20 cellular contexts compared by ENCODE assay signal in genomic region chr6:80543151-80543550, GRCh38.
DNase-seq lines count a peak whose midpoint lies in the region; ATAC-seq and TF ChIP-seq lines count a peak whose summit lies in the region.
"Had no signal": no experiment of that assay in that cellular context is flagged by ENCODE, and none has a peak within 500 bp of the region (broad histone marks: within the 10 kb centered on the region; RNA-seq: fewer than 3 reads in every experiment).

No MANE protein-coding gene starts in this region.

- H3K27me3 ChIP-seq in ACC112 (ENCODE audit: insufficient read depth, low read length) (no peaks in the 10 kb centered on the region), IMR-90 (ENCODE audit: control insufficient read depth, insufficient read depth, low read length) (no peaks in the 10 kb centered on the region), right atrium auricular region (no peaks in the 10 kb centered on the region)

- peak overlapping the region; percentile 53; the same call in 2 of the 3 replicates for H2BK15ac ChIP-seq in IMR-90 (ENCODE audit: low read depth, low read length)

- intact Hi-C loops in IMR-90 (cut with micrococcal nuclease) = loop anchor here (10.0 kb wide), 1 partner anchor 208 kb away; no protein-coding TSS in a partner anchor

- DNase-seq in IMR-90 = no peak
- no peak for DNase-seq in epithelial cell of prostate (ENCODE audit: low read depth, low spot score)
- peak; percentile 87 for DNase-seq in pons (ENCODE audit: low spot score)
- no peak for DNase-seq in mucosa of gallbladder (ENCODE audit: low spot score)
- DNase-seq in KBM-7 = no peak
- no peak for DNase-seq in right atrium auricular region (ENCODE audit: low spot score)
- DNase-seq: DMS79, KG1, NCI-H1092 treated with DMSO at 0.1 percent for 48 hours, NCI-H1436 treated with DMSO at 0.1 percent for 48 hours, NCI-H1930, NCI-H2227 treated with DMSO at 0.1 percent for 48 hours, NCI-H510A, SIG-M5 had no signal

- dilution Hi-C loops in IMR-90 (cut with HindIII; ENCODE audit: low sequenced_read_pairs, unreplicated experiment) = no loop called here

- no peak overlapping the region for H4K91ac ChIP-seq in IMR-90 (ENCODE audit: insufficient read depth, low read depth, low read length)

- H2BK20ac ChIP-seq in IMR-90 (ENCODE audit: low read depth, low read length) = peak overlapping the region; percentile 96; the same call in 1 of the 2 replicates

- H4K8ac ChIP-seq in IMR-90 (ENCODE audit: low read depth in 2 of 2, low read length in 2 of 2) = peak overlapping the region in 1 of 2 experiments; percentile 71; a peak in 2 of 4 replicates

- TF ChIP-seq POLR2A in IMR-90 (IDR thresholded peaks at IDR 0.05; ENCODE audit: low read depth, low read length) = no peak

- no peak for TF ChIP-seq RAD21 in IMR-90 (IDR thresholded peaks at IDR 0.05; ENCODE audit: low read length)

- H3K4me1 ChIP-seq in ACC112 (ENCODE audit: control insufficient read depth, insufficient read depth, low read length, unreplicated experiment) (peaks cover 69% of the 10 kb centered on the region), IMR-90 (ENCODE audit: control insufficient read depth, insufficient read depth, low read length) (peaks cover 19% of the 10 kb centered on the region), right atrium auricular region (no peaks in the 10 kb centered on the region)
- H3K4me1 ChIP-seq: HAP-1 had no signal

- H3K56ac ChIP-seq in IMR-90 (ENCODE audit: extremely low read depth, insufficient read depth, low read length) = no peak overlapping the region

- BruUV-seq in IMR-90 (replicated peaks; lab: Mats Ljungman, UMichigan) = no TSS peak

- H4K20me1 ChIP-seq in IMR-90 (ENCODE audit: insufficient read depth, low read length) = no peaks in the 10 kb centered on the region

- TF ChIP-seq CTCF in IMR-90 (conservative IDR thresholded peaks at IDR 0.05; ENCODE audit: low read depth, low read length) (no peak), right atrium auricular region (IDR thresholded peaks at IDR 0.05) (no peak)

- in situ Hi-C loops in IMR-90 (cut with MboI; ENCODE audit: low sequenced_read_pairs) = no loop called here
- in situ Hi-C loops in KBM-7 (cut with MboI; ENCODE audit: low pct_unique_long_range_greater_than_20kb, low sequenced_read_pairs) = no loop called here

- peak overlapping the region; percentile 49; the same call in 1 of the 2 replicates for H3K4ac ChIP-seq in IMR-90 (ENCODE audit: low read depth, low read length)

- H2AK5ac ChIP-seq in IMR-90 (ENCODE audit: low read depth, low read length) = no peak overlapping the region; the same call in 1 of the 2 replicates

- POLR2A ChIA-PET in IMR-90 (lab: Charles Lee; ENCODE audit: unreplicated experiment) = no interaction called here

- H3K36me3 ChIP-seq in ACC112 (ENCODE audit: insufficient read depth, low read length) (no peaks in the 10 kb centered on the region), IMR-90 (ENCODE audit: control insufficient read depth, insufficient read depth, low read length) (no peaks in the 10 kb centered on the region), right atrium auricular region (no peaks in the 10 kb centered on the region)
- H3K36me3 ChIP-seq: HAP-1 had no signal

- H2AFZ ChIP-seq in ACC112 (ENCODE audit: low read length, unreplicated experiment) (peak overlapping the region; percentile 4), IMR-90 (replicated peaks; ENCODE audit: low read length, poor library complexity) (no peak overlapping the region)

- no CpG with 5 or more reads among the region's 1 CpG for WGBS in IMR-90 (ENCODE audit: extremely low coverage in 2 of 2, insufficient read length in 1 of 2), 2 experiments

- H2BK120ac ChIP-seq in IMR-90 (ENCODE audit: low read depth, low read length) = peak overlapping the region; percentile 99

- H3K27ac ChIP-seq in ACC112 (ENCODE audit: low read depth, low read length) (peak overlapping the region; percentile 64), IMR-90 (ENCODE audit: insufficient read depth, low read length) (no peak overlapping the region), epithelial cell of prostate (peak overlapping the region; percentile 96), right atrium auricular region (no peak overlapping the region)
- H3K27ac ChIP-seq: C4-2B, HL-60, RWPE1 had no signal

- H3K4me3 ChIP-seq in ACC112 (ENCODE audit: low read depth, low read length) = no peak overlapping the region
- H3K4me3 ChIP-seq in IMR-90 (ENCODE audit: insufficient read depth, low read depth, low read length) = no peak overlapping the region
- no peak overlapping the region for H3K4me3 ChIP-seq in right atrium auricular region
- H3K4me3 ChIP-seq: HAP-1 had no signal

- H3K9me1 ChIP-seq in IMR-90 (ENCODE audit: insufficient read depth, low read length) = peaks cover 10% of the 10 kb centered on the region; the same call in 1 of the 2 replicates

- H3K9ac ChIP-seq in IMR-90 (ENCODE audit: low read depth, low read length) = no peak overlapping the region

- H3K9me3 ChIP-seq in IMR-90 (ENCODE audit: control insufficient read depth, insufficient read depth, low read length) (no peaks in the 10 kb centered on the region), right atrium auricular region (no peaks in the 10 kb centered on the region)
- H3K9me3 ChIP-seq: HAP-1 had no signal

- peak overlapping the region; percentile 99 for H2BK5ac ChIP-seq in IMR-90 (ENCODE audit: low read depth, low read length, poor library complexity, severe bottlenecking)

- peak overlapping the region; percentile 73; the same call in 1 of the 2 replicates for H4K5ac ChIP-seq in IMR-90 (ENCODE audit: low read depth, low read length)

- no peaks in the 10 kb centered on the region for H3K79me2 ChIP-seq in ACC112 (ENCODE audit: control insufficient read depth, insufficient read depth, low read length, unreplicated experiment)

- peak overlapping the region; percentile 32; the same call in 1 of the 2 replicates for H3K23ac ChIP-seq in IMR-90 (ENCODE audit: low read depth, low read length)

- no peak for ATAC-seq in IMR-90 (ENCODE audit: low read depth)
- ATAC-seq in HG03565 (IDR thresholded peaks at IDR 0.05; ENCODE audit: unreplicated experiment) = no peak

- peak overlapping the region; percentile 34 for H3K14ac ChIP-seq in IMR-90 (replicated peaks; ENCODE audit: low read depth, low read length)

- no peak overlapping the region for H2AK9ac ChIP-seq in IMR-90 (replicated peaks; ENCODE audit: low read depth, low read length, poor library complexity)

- no peak overlapping the region for H3K4me2 ChIP-seq in IMR-90 (ENCODE audit: low read depth, low read length)

- CTCF ChIA-PET in IMR-90 (lab: Yijun Ruan, JAX) = no interaction called here

- peak overlapping the region; percentile 97; the same call in 1 of the 2 replicates for H3K18ac ChIP-seq in IMR-90 (ENCODE audit: low read depth, low read length)

- H3K79me1 ChIP-seq in IMR-90 (ENCODE audit: low read depth in 1 of 2, low read length in 2 of 2) = 0 out of 4 replicates have a peak, but pooled peaks cover 0 to 4% of the 10 kb centered on the region in 2 experiments

TF ChIP-seq in IMR-90, 13 proteins besides CTCF, POLR2A, EP300 and RAD21:
- no peak for TF ChIP-seq NFE2L2 (IDR thresholded peaks at IDR 0.05; ENCODE audit: low read depth, low read length)
- no peak for TF ChIP-seq RFX5 (IDR thresholded peaks at IDR 0.05; ENCODE audit: low read depth, low read length)
- no peak for TF ChIP-seq SMC3 (IDR thresholded peaks at IDR 0.05; ENCODE audit: low read depth, low read length)
- TF ChIP-seq BHLHE40 (IDR thresholded peaks at IDR 0.05; ENCODE audit: low read depth, low read length) = no peak
- TF ChIP-seq MAFK (IDR thresholded peaks at IDR 0.05; ENCODE audit: low read depth, low read length) = no peak
- TF ChIP-seq MXI1 (IDR thresholded peaks at IDR 0.05; ENCODE audit: borderline replicate concordance, low read depth, low read length) = no peak
- TF ChIP-seq FOS (IDR thresholded peaks at IDR 0.05; ENCODE audit: low read depth, low read length) = no peak
- TF ChIP-seq ELK1 (IDR thresholded peaks at IDR 0.05; ENCODE audit: borderline replicate concordance, low read depth, low read length) = no peak
- TF ChIP-seq RCOR1 (IDR thresholded peaks at IDR 0.05; ENCODE audit: insufficient replicate concordance, low read length) = no peak
- TF ChIP-seq CEBPB (IDR thresholded peaks at IDR 0.05; ENCODE audit: low read depth, low read length) = no peak
- TF ChIP-seq CHD1 (IDR thresholded peaks at IDR 0.05; ENCODE audit: low read depth, low read length) = no peak
- no peak for TF ChIP-seq USF2 (IDR thresholded peaks at IDR 0.05; ENCODE audit: low read depth, low read length)
- TF ChIP-seq MAZ (IDR thresholded peaks at IDR 0.05; ENCODE audit: borderline replicate concordance, low read depth, low read length) = no peak

Comparison
In these comparisons a context has a peak if more than half of its experiments do, and no peak if none do; other contexts are left out.
1. H3K27ac ChIP-seq: peak in ACC112 (single experiment) and epithelial cell of prostate (single experiment); none in IMR-90 (single experiment) and right atrium auricular region (0 of 2).